Comparison of ENCODE assay signal across 22 cellular contexts in the genomic region with DNA sequence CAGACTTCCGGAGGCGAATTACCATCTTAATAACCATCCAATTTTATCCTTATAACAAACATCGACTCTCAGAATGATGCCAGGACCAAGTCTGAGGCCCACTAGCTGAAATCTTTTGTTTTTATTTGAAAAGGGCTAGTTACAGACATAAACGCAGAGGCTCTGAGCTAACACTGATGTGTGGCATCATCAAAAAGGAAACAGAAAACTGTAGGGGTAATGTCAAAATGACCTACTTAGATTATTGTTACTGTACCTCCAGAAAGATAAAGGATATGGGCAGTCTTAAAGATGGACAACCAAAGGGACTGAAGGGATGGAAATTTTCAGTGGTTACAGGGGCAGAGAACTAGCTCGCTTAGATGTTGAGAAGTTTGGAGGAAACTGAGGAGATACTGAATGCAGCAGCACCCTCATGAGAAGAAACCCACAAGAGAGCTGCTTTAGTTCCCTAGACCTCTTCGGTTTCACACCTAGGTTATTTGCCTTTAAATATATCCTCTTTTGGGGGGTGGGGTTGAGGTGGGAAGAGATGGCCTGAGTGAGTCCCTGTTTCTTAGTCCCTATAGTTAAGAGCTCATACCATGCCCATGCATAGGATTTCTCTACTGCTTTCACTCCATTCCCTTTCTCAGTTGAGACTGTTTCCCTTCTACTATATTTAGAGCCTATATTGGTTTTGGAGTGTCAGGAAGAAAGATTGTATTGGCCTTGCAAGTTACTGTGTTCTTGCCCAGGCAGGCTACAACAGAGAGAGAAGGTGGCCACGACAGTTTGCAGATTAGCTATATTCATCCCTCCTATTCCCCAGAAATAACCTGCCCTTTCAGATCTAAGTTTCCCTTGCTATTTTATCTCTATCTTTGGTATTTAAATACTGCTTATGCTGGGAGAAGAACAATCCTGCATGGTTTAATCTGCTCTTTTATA.
DNase-seq lines count a peak whose midpoint lies in the region; ATAC-seq and TF ChIP-seq lines count a peak whose summit lies in the region.
"Had no signal": no experiment of that assay in that cellular context is flagged by ENCODE, and none has a peak within 500 bp of the region (broad histone marks: within the 10 kb centered on the region; RNA-seq: fewer than 3 reads in every experiment).

No MANE protein-coding gene starts in this region.

- POLR2A ChIA-PET in activated naive CD8-positive, alpha-beta T cell treated with anti-CD3 and anti-CD28 coated beads, Interleukin-2, amount 10 ng/mL, durations not matched to agents 7 days and 5 days (lab: Charles Lee), result interaction anchor here (1.4 kb wide), 1 partner anchor 11 kb away, joined by 5 read pairs; no protein-coding TSS in a partner anchor

- H3K27me3 Mint-ChIP-seq in activated naive CD8-positive, alpha-beta T cell treated with anti-CD3 and anti-CD28 coated beads, Interleukin-2, amount 10 ng/mL, durations not matched to agents 7 days and 5 days, result no peaks in the 10 kb centered on the region
- no peaks in the 10 kb centered on the region for H3K27me3 Mint-ChIP-seq in activated naive CD8-positive, alpha-beta T cell treated with anti-CD3 and anti-CD28 coated beads for 36 hours
- no peaks in the 10 kb centered on the region for H3K27me3 Mint-ChIP-seq in nephron progenitor cell (ENCODE audit: low read depth, poor library complexity)
- H3K27me3 Mint-ChIP-seq: activated naive CD4-positive, alpha-beta T cell treated with anti-CD3 and anti-CD28 coated beads, Interleukin-2, amount 50 U/mL, for 24 hours had no signal

- peaks cover 18% of the 10 kb centered on the region for H3K4me1 Mint-ChIP-seq in activated naive CD8-positive, alpha-beta T cell treated with anti-CD3 and anti-CD28 coated beads, Interleukin-2, amount 10 ng/mL, durations not matched to agents 7 days and 5 days
- peaks cover 4% of the 10 kb centered on the region for H3K4me1 Mint-ChIP-seq in activated naive CD8-positive, alpha-beta T cell treated with anti-CD3 and anti-CD28 coated beads for 36 hours
- no peaks in the 10 kb centered on the region for H3K4me1 Mint-ChIP-seq in nephron progenitor cell
- H3K4me1 Mint-ChIP-seq: activated naive CD4-positive, alpha-beta T cell treated with anti-CD3 and anti-CD28 coated beads, Interleukin-2, amount 50 U/mL, for 24 hours had no signal

- DNase-seq in activated naive CD8-positive, alpha-beta T cell treated with anti-CD3 and anti-CD28 coated beads, Interleukin-2, amount 10 ng/mL, durations not matched to agents 7 days and 5 days, result no peak
- DNase-seq in activated naive CD8-positive, alpha-beta T cell treated with anti-CD3 and anti-CD28 coated beads for 36 hours, result no peak
- no peak for DNase-seq in nephron progenitor cell
- no peak for DNase-seq in sciatic nerve (ENCODE audit: low spot score)
- no peak for DNase-seq in HT-29 (ENCODE audit: low spot score)
- no peak for DNase-seq in G401 (ENCODE audit: low spot score)
- DNase-seq: activated CD4-positive, alpha-beta T cell treated with anti-CD3 and anti-CD28 coated beads, Interleukin-2, amount 50 U/mL, for 4 hours; activated T-cell treated with anti-CD3 and anti-CD28 coated beads, Interleukin-2, amount 50 U/mL, for 48 hours; effector CD8-positive, alpha-beta T cell; GDM1; NCI-H1417; NCI-H526; OCI-M1; retina; SJCRH30; stimulated activated CD8-positive, alpha-beta memory T cell treated with anti-CD3 and anti-CD28 coated beads, Interleukin-4, amount 100 ng/mL, for 48 hours; WERI-Rb-1 had no signal

- H3K36me3 Mint-ChIP-seq in activated naive CD8-positive, alpha-beta T cell treated with anti-CD3 and anti-CD28 coated beads, Interleukin-2, amount 10 ng/mL, durations not matched to agents 7 days and 5 days, result peaks cover 2% of the 10 kb centered on the region
- H3K36me3 Mint-ChIP-seq in activated naive CD8-positive, alpha-beta T cell treated with anti-CD3 and anti-CD28 coated beads for 36 hours, result peaks cover 3% of the 10 kb centered on the region
- no peaks in the 10 kb centered on the region for H3K36me3 Mint-ChIP-seq in nephron progenitor cell (ENCODE audit: low read depth)

- intact Hi-C loops in sciatic nerve (cut with DNase I), result no loop called here

- no peak for TF ChIP-seq CTCF in nephron progenitor cell (IDR thresholded peaks at IDR 0.05)

- in situ Hi-C loops in G401 (cut with HindIII; ENCODE audit: low sequenced_read_pairs), result no loop called here

- H3K9me3 Mint-ChIP-seq in activated naive CD8-positive, alpha-beta T cell treated with anti-CD3 and anti-CD28 coated beads, Interleukin-2, amount 10 ng/mL, durations not matched to agents 7 days and 5 days, result peaks cover 4% of the 10 kb centered on the region
- no peaks in the 10 kb centered on the region for H3K9me3 Mint-ChIP-seq in activated naive CD8-positive, alpha-beta T cell treated with anti-CD3 and anti-CD28 coated beads for 36 hours
- no peaks in the 10 kb centered on the region for H3K9me3 Mint-ChIP-seq in nephron progenitor cell
- H3K9me3 Mint-ChIP-seq: activated naive CD4-positive, alpha-beta T cell treated with anti-CD3 and anti-CD28 coated beads, Interleukin-2, amount 50 U/mL, for 24 hours; T-helper 1 cell treated with Interleukin-12 subunit alpha and Interleukin-12 subunit beta and Interleukin-4 antibody, amounts not matched to agents 30 μg/mL and 1 μg/mL, for 36 hours had no signal

- peak overlapping the region; percentile 82 for H3K27ac Mint-ChIP-seq in activated naive CD8-positive, alpha-beta T cell treated with anti-CD3 and anti-CD28 coated beads, Interleukin-2, amount 10 ng/mL, durations not matched to agents 7 days and 5 days
- H3K27ac Mint-ChIP-seq in activated naive CD8-positive, alpha-beta T cell treated with anti-CD3 and anti-CD28 coated beads for 36 hours, result no peak overlapping the region
- peak overlapping the region; percentile 55 for H3K27ac Mint-ChIP-seq in nephron progenitor cell
- H3K27ac Mint-ChIP-seq: activated naive CD4-positive, alpha-beta T cell treated with anti-CD3 and anti-CD28 coated beads, Interleukin-2, amount 50 U/mL, for 24 hours; T-helper 1 cell treated with Interleukin-12 subunit alpha and Interleukin-12 subunit beta and Interleukin-4 antibody, amounts not matched to agents 30 μg/mL and 1 μg/mL, for 36 hours had no signal

- peak overlapping the region; percentile 62 for H3K4me3 Mint-ChIP-seq in activated naive CD8-positive, alpha-beta T cell treated with anti-CD3 and anti-CD28 coated beads, Interleukin-2, amount 10 ng/mL, durations not matched to agents 7 days and 5 days
- no peak overlapping the region for H3K4me3 Mint-ChIP-seq in activated naive CD8-positive, alpha-beta T cell treated with anti-CD3 and anti-CD28 coated beads for 36 hours
- H3K4me3 Mint-ChIP-seq in nephron progenitor cell, result no peak overlapping the region
- H3K4me3 Mint-ChIP-seq: activated naive CD4-positive, alpha-beta T cell treated with anti-CD3 and anti-CD28 coated beads, Interleukin-2, amount 50 U/mL, for 24 hours; T-helper 1 cell treated with Interleukin-12 subunit alpha and Interleukin-12 subunit beta and Interleukin-4 antibody, amounts not matched to agents 30 μg/mL and 1 μg/mL, for 36 hours had no signal

- ATAC-seq in activated naive CD8-positive, alpha-beta T cell treated with anti-CD3 and anti-CD28 coated beads, Interleukin-2, amount 10 ng/mL, durations not matched to agents 7 days and 5 days (ENCODE audit: low read depth), result peak; percentile 68
- ATAC-seq in GM21390 (IDR thresholded peaks at IDR 0.05; ENCODE audit: unreplicated experiment) (peak; percentile 74), HG03432 (IDR thresholded peaks at IDR 0.05; ENCODE audit: unreplicated experiment) (peak; percentile 60), sciatic nerve (no peak)
- ATAC-seq: left lobe of liver had no signal
